Comparison of ENCODE assay signal across 24 cellular contexts in the genomic region with DNA sequence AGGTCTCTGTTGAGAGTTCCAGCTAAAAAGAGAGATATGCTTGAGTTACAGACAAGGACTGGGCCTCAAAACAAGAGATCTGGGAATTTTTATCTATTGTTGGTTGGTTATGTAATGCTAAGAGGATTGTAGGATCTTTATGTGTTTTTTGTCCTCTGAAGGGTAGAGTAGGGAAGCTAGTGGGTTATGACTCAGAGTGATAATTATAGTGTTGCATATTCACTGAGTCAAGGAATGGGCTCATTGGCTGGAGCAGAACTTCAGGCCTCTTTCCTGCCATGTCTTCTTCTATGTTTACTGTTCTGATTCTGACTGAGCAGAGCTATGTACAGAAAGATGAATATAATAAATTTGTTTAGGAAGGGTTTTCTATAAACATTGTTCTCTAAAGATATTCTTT.
DNase-seq lines count a peak whose midpoint lies in the region; ATAC-seq and TF ChIP-seq lines count a peak whose summit lies in the region.
"Had no signal": no experiment of that assay in that cellular context is flagged by ENCODE, and none has a peak within 500 bp of the region (broad histone marks: within the 10 kb centered on the region; RNA-seq: fewer than 3 reads in every experiment).

No MANE protein-coding gene starts in this region.

- ATAC-seq in psoas muscle: peak in 3 of 4 donors; percentile 64 to 95 (median 76)
- ATAC-seq in GM18867 (IDR thresholded peaks at IDR 0.05; ENCODE audit: unreplicated experiment): no peak
- ATAC-seq in HG03097 (IDR thresholded peaks at IDR 0.05; ENCODE audit: low FRiP score, unreplicated experiment): no peak
- ATAC-seq: T-helper 17 cell had no signal

- DNase-seq in H4 (ENCODE audit: low spot score) (peak; percentile 35), NCI-H226 (peak; percentile 38), epithelial cell of esophagus (ENCODE audit: low read depth) (peak; percentile 46), psoas muscle (no peak), T1000 (lab: John Stamatoyannopoulos, UW) (no peak), GF-D8 (lab: John Stamatoyannopoulos, UW) (no peak)
- DNase-seq: activated CD8-positive, alpha-beta memory T cell treated with anti-CD3 and anti-CD28 coated beads, Interleukin-2, amount 50 U/mL, for 48 hours; activated effector memory CD4-positive, alpha-beta T cell treated with Interleukin-2 at 50 U/mL for 16 hours; CD8-positive, alpha-beta memory T cell; H9; MM.1S; NCI-H187 treated with DMSO at 0.1 percent for 48 hours; NCI-H2227 treated with DMSO at 0.1 percent for 48 hours; PC-9; stimulated activated CD4-positive, alpha-beta T cell treated with anti-CD3 and anti-CD28 coated beads, Interleukin-2, amount 100 ng/mL, for 24 hours; stimulated activated naive CD4-positive, alpha-beta T cell; T-helper 17 cell; tibial artery; WERI-Rb-1 had no signal

- H3K4me3 ChIP-seq in epithelial cell of esophagus (ENCODE audit: low read length) (no peak overlapping the region), psoas muscle (no peak overlapping the region)
- H3K4me3 ChIP-seq: cardiac muscle cell, PC-9, SJSA1, tibial artery had no signal

- no peaks in the 10 kb centered on the region for H3K9me3 ChIP-seq in psoas muscle
- H3K9me3 ChIP-seq: SJSA1, tibial artery had no signal

- intact Hi-C loops in psoas muscle (cut with DNase I): loop anchor here in 1 of 2 donors (10.0 kb wide), 1 partner anchor 347 kb away; no protein-coding TSS in a partner anchor

- H3K27ac ChIP-seq in psoas muscle: peak overlapping the region; percentile 12
- H3K27ac ChIP-seq: cardiac muscle cell, parathyroid adenoma, PC-9, SJSA1, tibial artery, WERI-Rb-1 had no signal

- H3K27me3 ChIP-seq in psoas muscle (ENCODE audit: insufficient read depth in 3 of 3, low read length in 2 of 3): no peaks in the 10 kb centered on the region
- H3K27me3 ChIP-seq: cardiac muscle cell, SJSA1, tibial artery had no signal

- peaks cover 6% of the 10 kb centered on the region for H3K4me1 ChIP-seq in psoas muscle
- H3K4me1 ChIP-seq: parathyroid adenoma, tibial artery had no signal

- H3K36me3 ChIP-seq in psoas muscle (ENCODE audit: insufficient read depth in 1 of 2, low read depth in 1 of 2): no peaks in the 10 kb centered on the region
- H3K36me3 ChIP-seq: cardiac muscle cell, SJSA1, tibial artery, WERI-Rb-1 had no signal

- TF ChIP-seq CTCF in epithelial cell of esophagus (IDR thresholded peaks at IDR 0.05; ENCODE audit: insufficient read depth, low read depth, low read length, missing control alignments) (no peak), psoas muscle (IDR thresholded peaks at IDR 0.05) (no peak)

Comparison
In these comparisons a context has a peak if more than half of its experiments do, and no peak if none do; other contexts are left out.
1. DNase-seq: peak in H4 (single experiment), NCI-H226 (single experiment) and epithelial cell of esophagus (single experiment); none in psoas muscle (0 of 2), T1000 (single experiment) and GF-D8 (single experiment).
2. ATAC-seq: peak in psoas muscle (3 of 4); none in GM18867 (single experiment) and HG03097 (single experiment).